In genomic region chr1:1040004-1040991, GRCh38 we compare ENCODE assay signal across 8 cellular contexts. TPM values are rescaled to one million over a fixed set of nuclear protein-coding genes. Genes with fewer than 3 reads are reported as not detected.
DNase-seq lines count a peak whose midpoint lies in the region; ATAC-seq and TF ChIP-seq lines count a peak whose summit lies in the region.

No MANE protein-coding gene starts in this region.

- peak overlapping the region; percentile 27 for H3K4me3 ChIP-seq in cardiac muscle cell
- H3K4me3 ChIP-seq in upper lobe of right lung: peak overlapping the region; percentile 52

- POLR2A ChIA-PET in activated naive CD8-positive, alpha-beta T cell treated with anti-CD3 and anti-CD28 coated beads, Interleukin-2, amount 10 ng/mL, durations not matched to agents 7 days and 5 days (lab: Charles Lee): interaction anchor here (1.1 to 4.1 kb wide), 7 partner anchors 19 to 233 kb away, joined by 3 to 46 read pairs (median 9); partner anchors contain the start of genes ISG15, PLEKHN1 and UBE2J2

- H3K9me3 ChIP-seq in cardiac muscle cell (ENCODE audit: low read depth): no peaks in the 10 kb centered on the region
- H3K9me3 ChIP-seq in upper lobe of right lung: no peaks in the 10 kb centered on the region

- peaks cover 15% of the 10 kb centered on the region for H3K4me1 Mint-ChIP-seq in activated naive CD8-positive, alpha-beta T cell treated with anti-CD3 and anti-CD28 coated beads, Interleukin-2, amount 10 ng/mL, durations not matched to agents 7 days and 5 days

- H3K27ac ChIP-seq in cardiac muscle cell (no peak overlapping the region), upper lobe of right lung (no peak overlapping the region)

- peak overlapping the region; percentile 80 for H3K27ac Mint-ChIP-seq in activated naive CD8-positive, alpha-beta T cell treated with anti-CD3 and anti-CD28 coated beads, Interleukin-2, amount 10 ng/mL, durations not matched to agents 7 days and 5 days

- no peaks in the 10 kb centered on the region for H3K9me3 Mint-ChIP-seq in activated naive CD8-positive, alpha-beta T cell treated with anti-CD3 and anti-CD28 coated beads, Interleukin-2, amount 10 ng/mL, durations not matched to agents 7 days and 5 days

- TF ChIP-seq CTCF in cardiac muscle cell (IDR thresholded peaks at IDR 0.05; ENCODE audit: low read depth, low read length) (no peak), upper lobe of right lung (IDR thresholded peaks at IDR 0.05) (peak; percentile 15)

- peak; percentile 45 for ATAC-seq in HG03139 (IDR thresholded peaks at IDR 0.05; ENCODE audit: unreplicated experiment)
- peak; percentile 91 for ATAC-seq in activated naive CD8-positive, alpha-beta T cell treated with anti-CD3 and anti-CD28 coated beads, Interleukin-2, amount 10 ng/mL, durations not matched to agents 7 days and 5 days (ENCODE audit: low read depth)
- peak; percentile 84 for ATAC-seq in upper lobe of right lung
- ATAC-seq in GM19455 (IDR thresholded peaks at IDR 0.05; ENCODE audit: unreplicated experiment): no peak

- DNase-seq in Daoy (ENCODE audit: low read depth): peak; percentile 96
- peak; percentile 54 for DNase-seq in SKM-1 (lab: John Stamatoyannopoulos, UW; ENCODE audit: unreplicated experiment)
- DNase-seq in activated naive CD8-positive, alpha-beta T cell treated with anti-CD3 and anti-CD28 coated beads, Interleukin-2, amount 10 ng/mL, durations not matched to agents 7 days and 5 days: peak; percentile 88
- DNase-seq in cardiac muscle cell (ENCODE audit: low read depth in 1 of 2, low spot score in 1 of 2): peak; percentile 85 to 91
- peak; percentile 81 for DNase-seq in putamen (ENCODE audit: low spot score)
- peak; percentile 88 for DNase-seq in upper lobe of right lung

- peaks cover 7% of the 10 kb centered on the region for H3K36me3 Mint-ChIP-seq in activated naive CD8-positive, alpha-beta T cell treated with anti-CD3 and anti-CD28 coated beads, Interleukin-2, amount 10 ng/mL, durations not matched to agents 7 days and 5 days

- intact Hi-C loops in upper lobe of right lung (cut with DNase I): no loop called here

- no peaks in the 10 kb centered on the region for H3K27me3 Mint-ChIP-seq in activated naive CD8-positive, alpha-beta T cell treated with anti-CD3 and anti-CD28 coated beads, Interleukin-2, amount 10 ng/mL, durations not matched to agents 7 days and 5 days

- H3K27me3 ChIP-seq in cardiac muscle cell (peaks cover 52% of the 10 kb centered on the region), upper lobe of right lung (no peaks in the 10 kb centered on the region)

- H3K36me3 ChIP-seq in cardiac muscle cell (peaks cover 5% of the 10 kb centered on the region), upper lobe of right lung (no peaks in the 10 kb centered on the region)

- H3K4me3 Mint-ChIP-seq in activated naive CD8-positive, alpha-beta T cell treated with anti-CD3 and anti-CD28 coated beads, Interleukin-2, amount 10 ng/mL, durations not matched to agents 7 days and 5 days: peak overlapping the region; percentile 89

- no peaks in the 10 kb centered on the region for H3K4me1 ChIP-seq in cardiac muscle cell (ENCODE audit: low read depth)
- peaks cover 17% of the 10 kb centered on the region for H3K4me1 ChIP-seq in upper lobe of right lung

RNA-seq across cellular contexts. Expression of gene AGRN, which starts 20.4 kb away (rescaled TPM):
- total RNA-seq in Daoy (2014; rRNA removed; shearing (Covaris generic)): 66.6 and 72.0 TPM in 2 replicates
- total RNA-seq in activated naive CD8-positive, alpha-beta T cell treated with anti-CD3 and anti-CD28 coated beads, Interleukin-2, amount 10 ng/mL, durations not matched to agents 7 days and 5 days: 10 to 100 TPM; 18.8 to 19.3 TPM
- 95.5 and 154 TPM in 2 replicates for total RNA-seq in cardiac muscle cell
- 23.5 and 30.6 TPM in 2 replicates for polyA plus RNA-seq in cardiac muscle cell
- total RNA-seq in upper lobe of right lung: 135 TPM

RNA-seq across cellular contexts. Expression of gene ISG15, which starts 27.0 kb away (rescaled TPM):
- total RNA-seq in Daoy (2014; rRNA removed; shearing (Covaris generic)): 219 and 238 TPM in 2 replicates
- total RNA-seq in activated naive CD8-positive, alpha-beta T cell treated with anti-CD3 and anti-CD28 coated beads, Interleukin-2, amount 10 ng/mL, durations not matched to agents 7 days and 5 days: 100 to 1,000 TPM; 425 to 457 TPM
- 73.4 and 111 TPM in 2 replicates for total RNA-seq in cardiac muscle cell
- 68.2 and 110 TPM in 2 replicates for polyA plus RNA-seq in cardiac muscle cell
- total RNA-seq in upper lobe of right lung: 93.6 TPM

RNA-seq across cellular contexts. Expression of gene RNF223, which starts 33.8 kb away (rescaled TPM):
- total RNA-seq in Daoy (2014; rRNA removed; shearing (Covaris generic)): not detected in 2 replicates
- not detected for total RNA-seq in activated naive CD8-positive, alpha-beta T cell treated with anti-CD3 and anti-CD28 coated beads, Interleukin-2, amount 10 ng/mL, durations not matched to agents 7 days and 5 days
- 0.33 and 1.7 TPM in 2 replicates for total RNA-seq in cardiac muscle cell
- not detected in 2 replicates for polyA plus RNA-seq in cardiac muscle cell
- 0.55 TPM for total RNA-seq in upper lobe of right lung

RNA-seq across cellular contexts. Expression of gene HES4, which starts 40.4 kb away (rescaled TPM):
- 30.1 and 36.3 TPM in 2 replicates for total RNA-seq in Daoy (2014; rRNA removed; shearing (Covaris generic))
- total RNA-seq in activated naive CD8-positive, alpha-beta T cell treated with anti-CD3 and anti-CD28 coated beads, Interleukin-2, amount 10 ng/mL, durations not matched to agents 7 days and 5 days: 1 to 10 TPM in 1 of 2 experiments, under 1 TPM in 1; 0.60 to 1.1 TPM
- total RNA-seq in cardiac muscle cell: 54.4 and 89.4 TPM in 2 replicates
- 45.7 and 83.6 TPM in 2 replicates for polyA plus RNA-seq in cardiac muscle cell
- total RNA-seq in upper lobe of right lung: 26.8 TPM

RNA-seq across cellular contexts. Expression of gene PERM1, which starts 58.4 kb away (rescaled TPM):
- total RNA-seq in Daoy (2014; rRNA removed; shearing (Covaris generic)): not detected in 2 replicates
- total RNA-seq in activated naive CD8-positive, alpha-beta T cell treated with anti-CD3 and anti-CD28 coated beads, Interleukin-2, amount 10 ng/mL, durations not matched to agents 7 days and 5 days: not detected
- 0.49 and 1.0 TPM in 2 replicates for total RNA-seq in cardiac muscle cell
- polyA plus RNA-seq in cardiac muscle cell: 0.71 and 0.77 TPM in 2 replicates
- 0.35 TPM for total RNA-seq in upper lobe of right lung
